Comparison of ENCODE assay signal across 8 cellular contexts in genomic region chr13:28401303-28402056, GRCh38.
A peak's percentile ranks its signal among the peaks of the same experiment; 100 is the strongest.
DNase-seq lines count a peak whose midpoint lies in the region; ATAC-seq and TF ChIP-seq lines count a peak whose summit lies in the region.

No MANE protein-coding gene starts in this region.

- DNase-seq in CD1c-positive myeloid dendritic cell (ENCODE audit: extremely low spot score) (peak; percentile 87), H4 (ENCODE audit: low spot score) (peak; percentile 55), WTC11 (ENCODE audit: low spot score) (no peak), lung microvascular endothelial cell (ENCODE audit: low read depth in 2 of 2) (peak; percentile 80 to 95), head of caudate nucleus (no peak), iPS-NIHi11 (ENCODE audit: low spot score) (no peak), NCI-H524 (lab: John Stamatoyannopoulos, UW) (no peak)
- no peak for DNase-seq in activated naive CD4-positive, alpha-beta T cell treated with anti-CD3 and anti-CD28 coated beads, Interleukin-2, amount 10 ng/mL, durations not matched to agents 7 days and 5 days

- intact Hi-C loops in head of caudate nucleus (cut with DNase I) = no loop called here

- no peaks in the 10 kb centered on the region for H3K27me3 Mint-ChIP-seq in WTC11 (ENCODE audit: low read depth)
- peaks cover 6% of the 10 kb centered on the region for H3K27me3 Mint-ChIP-seq in activated naive CD4-positive, alpha-beta T cell treated with anti-CD3 and anti-CD28 coated beads, Interleukin-2, amount 10 ng/mL, durations not matched to agents 7 days and 5 days

- H3K27ac Mint-ChIP-seq in WTC11 = peak overlapping the region; percentile 48; the same call in 1 of the 2 replicates
- no peak overlapping the region for H3K27ac Mint-ChIP-seq in activated naive CD4-positive, alpha-beta T cell treated with anti-CD3 and anti-CD28 coated beads, Interleukin-2, amount 10 ng/mL, durations not matched to agents 7 days and 5 days

- POLR2A ChIA-PET in WTC11 (lab: Charles Lee) = no interaction called here

- peaks cover 64% of the 10 kb centered on the region for H3K36me3 Mint-ChIP-seq in WTC11
- H3K36me3 Mint-ChIP-seq in activated naive CD4-positive, alpha-beta T cell treated with anti-CD3 and anti-CD28 coated beads, Interleukin-2, amount 10 ng/mL, durations not matched to agents 7 days and 5 days = no peaks in the 10 kb centered on the region

- CTCF ChIA-PET in WTC11 (lab: Charles Lee) = no interaction called here
- CTCF ChIA-PET in activated naive CD4-positive, alpha-beta T cell treated with anti-CD3 and anti-CD28 coated beads, Interleukin-2, amount 10 ng/mL, durations not matched to agents 7 days and 5 days (lab: Charles Lee) = no interaction called here

- no peak for TF ChIP-seq CTCF in WTC11 (IDR thresholded peaks at IDR 0.05)

- H3K4me3 Mint-ChIP-seq in WTC11 = no peak overlapping the region
- H3K4me3 Mint-ChIP-seq in activated naive CD4-positive, alpha-beta T cell treated with anti-CD3 and anti-CD28 coated beads, Interleukin-2, amount 10 ng/mL, durations not matched to agents 7 days and 5 days = no peak overlapping the region

- peaks cover 41% of the 10 kb centered on the region for H3K4me1 Mint-ChIP-seq in WTC11
- peaks cover 2% of the 10 kb centered on the region for H3K4me1 Mint-ChIP-seq in activated naive CD4-positive, alpha-beta T cell treated with anti-CD3 and anti-CD28 coated beads, Interleukin-2, amount 10 ng/mL, durations not matched to agents 7 days and 5 days

- no peak for ATAC-seq in WTC11

- no peaks in the 10 kb centered on the region for H3K9me3 Mint-ChIP-seq in WTC11
- no peaks in the 10 kb centered on the region for H3K9me3 Mint-ChIP-seq in activated naive CD4-positive, alpha-beta T cell treated with anti-CD3 and anti-CD28 coated beads, Interleukin-2, amount 10 ng/mL, durations not matched to agents 7 days and 5 days

TF ChIP-seq in WTC11, 78 proteins besides CTCF, POLR2A, EP300 and RAD21:
- TF ChIP-seq USF1 (CRISPR knock-in tag; IDR thresholded peaks at IDR 0.05) (no peak), ESRRA (CRISPR knock-in tag; IDR thresholded peaks at IDR 0.05; ENCODE audit: borderline replicate concordance) (no peak), IRF1 (CRISPR knock-in tag; IDR thresholded peaks at IDR 0.05) (no peak), ZNF219 (CRISPR knock-in tag; IDR thresholded peaks at IDR 0.05; ENCODE audit: borderline replicate concordance) (no peak), ZNF121 (CRISPR knock-in tag; IDR thresholded peaks at IDR 0.05) (no peak), SP1 (CRISPR knock-in tag; conservative IDR thresholded peaks at IDR 0.05) (no peak), ZNF416 (CRISPR knock-in tag; IDR thresholded peaks at IDR 0.05) (no peak), ATF6 (CRISPR knock-in tag; IDR thresholded peaks at IDR 0.05) (no peak), MLX (CRISPR knock-in tag; IDR thresholded peaks at IDR 0.05) (no peak), TEAD4 (CRISPR knock-in tag; IDR thresholded peaks at IDR 0.05) (no peak)
- TF ChIP-seq, protein P1, sequence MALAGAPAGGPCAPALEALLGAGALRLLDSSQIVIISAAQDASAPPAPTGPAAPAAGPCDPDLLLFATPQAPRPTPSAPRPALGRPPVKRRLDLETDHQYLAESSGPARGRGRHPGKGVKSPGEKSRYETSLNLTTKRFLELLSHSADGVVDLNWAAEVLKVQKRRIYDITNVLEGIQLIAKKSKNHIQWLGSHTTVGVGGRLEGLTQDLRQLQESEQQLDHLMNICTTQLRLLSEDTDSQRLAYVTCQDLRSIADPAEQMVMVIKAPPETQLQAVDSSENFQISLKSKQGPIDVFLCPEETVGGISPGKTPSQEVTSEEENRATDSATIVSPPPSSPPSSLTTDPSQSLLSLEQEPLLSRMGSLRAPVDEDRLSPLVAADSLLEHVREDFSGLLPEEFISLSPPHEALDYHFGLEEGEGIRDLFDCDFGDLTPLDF (CRISPR knock-in tag; IDR thresholded peaks at IDR 0.05) = no peak
- TF ChIP-seq, protein P2, sequence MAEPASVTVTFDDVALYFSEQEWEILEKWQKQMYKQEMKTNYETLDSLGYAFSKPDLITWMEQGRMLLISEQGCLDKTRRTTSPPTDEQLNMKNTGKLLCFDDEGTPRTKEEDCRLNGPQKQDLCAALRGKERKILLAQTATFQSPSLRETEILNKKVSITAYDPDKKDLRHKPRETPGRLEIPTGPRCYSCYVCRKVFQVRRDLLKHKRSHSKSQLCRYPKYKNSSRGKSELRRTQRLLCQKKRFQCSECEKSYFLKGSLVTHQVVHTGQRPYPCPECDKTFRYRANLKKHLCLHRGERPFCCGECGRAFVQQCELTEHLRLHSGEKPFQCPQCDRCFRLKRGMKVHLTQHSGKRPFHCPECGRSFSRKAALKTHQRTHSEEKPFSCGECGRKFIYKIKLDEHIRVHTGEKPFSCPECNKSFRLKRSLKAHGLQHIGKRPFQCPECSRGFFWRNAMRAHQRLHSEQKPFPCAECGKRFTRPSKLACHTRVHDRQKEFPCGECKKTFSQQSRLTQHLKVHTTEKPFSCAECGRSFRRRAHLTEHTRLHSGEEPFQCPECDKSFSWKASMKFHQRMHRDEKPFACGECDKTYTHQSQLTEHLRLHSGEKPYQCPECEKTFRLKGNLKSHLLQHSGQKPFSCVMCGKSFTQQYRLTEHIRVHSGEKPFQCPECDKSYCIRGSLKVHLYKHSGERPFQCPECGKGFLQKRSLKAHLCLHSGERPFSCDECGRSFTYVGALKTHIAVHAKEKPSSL (CRISPR knock-in tag; conservative IDR thresholded peaks at IDR 0.05) = no peak
- TF ChIP-seq, protein P3, sequence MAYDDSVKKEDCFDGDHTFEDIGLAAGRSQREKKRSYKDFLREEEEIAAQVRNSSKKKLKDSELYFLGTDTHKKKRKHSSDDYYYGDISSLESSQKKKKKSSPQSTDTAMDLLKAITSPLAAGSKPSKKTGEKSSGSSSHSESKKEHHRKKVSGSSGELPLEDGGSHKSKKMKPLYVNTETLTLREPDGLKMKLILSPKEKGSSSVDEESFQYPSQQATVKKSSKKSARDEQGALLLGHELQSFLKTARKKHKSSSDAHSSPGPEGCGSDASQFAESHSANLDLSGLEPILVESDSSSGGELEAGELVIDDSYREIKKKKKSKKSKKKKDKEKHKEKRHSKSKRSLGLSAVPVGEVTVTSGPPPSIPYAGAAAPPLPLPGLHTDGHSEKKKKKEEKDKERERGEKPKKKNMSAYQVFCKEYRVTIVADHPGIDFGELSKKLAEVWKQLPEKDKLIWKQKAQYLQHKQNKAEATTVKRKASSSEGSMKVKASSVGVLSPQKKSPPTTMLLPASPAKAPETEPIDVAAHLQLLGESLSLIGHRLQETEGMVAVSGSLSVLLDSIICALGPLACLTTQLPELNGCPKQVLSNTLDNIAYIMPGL (CRISPR knock-in tag; IDR thresholded peaks at IDR 0.05) = no peak

Comparison
In these comparisons a context has a peak if more than half of its experiments do, and no peak if none do; other contexts are left out.
1. DNase-seq: peak in CD1c-positive myeloid dendritic cell (single experiment), H4 (single experiment) and lung microvascular endothelial cell (2 of 2); none in WTC11 (single experiment), head of caudate nucleus (0 of 42), activated naive CD4-positive, alpha-beta T cell treated with anti-CD3 and anti-CD28 coated beads, Interleukin-2, amount 10 ng/mL, durations not matched to agents 7 days and 5 days (single experiment), iPS-NIHi11 (single experiment) and NCI-H524 (0 of 2).